In the genomic region with DNA sequence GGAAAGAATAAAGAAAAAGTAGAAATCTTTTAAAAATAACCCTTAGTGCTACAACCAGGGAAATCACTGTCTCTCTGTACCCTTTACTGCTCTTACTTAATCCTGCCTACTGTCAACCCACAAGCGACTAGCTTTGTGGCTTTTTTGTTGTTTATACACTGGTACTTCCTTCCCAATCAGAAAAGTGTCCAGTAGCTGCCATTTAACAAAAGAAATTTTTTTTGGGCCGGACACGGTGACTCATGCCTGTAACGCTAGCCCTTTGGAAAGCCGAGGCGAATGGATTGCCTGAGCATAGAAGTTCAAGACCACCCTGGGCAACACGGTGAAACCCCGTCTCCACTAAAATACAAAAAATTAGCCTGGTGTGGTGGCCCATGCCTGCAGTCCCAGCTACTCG, we compare ENCODE assay signal across 28 cellular contexts. TPM values are rescaled to one million over a fixed set of nuclear protein-coding genes. Genes with fewer than 3 reads are reported as not detected.
DNase-seq lines count a peak whose midpoint lies in the region; ATAC-seq, FAIRE-seq and TF ChIP-seq lines count a peak whose summit lies in the region.
"Had no signal": no experiment of that assay in that cellular context is flagged by ENCODE, and none has a peak within 500 bp of the region (broad histone marks: within the 10 kb centered on the region; RNA-seq: fewer than 3 reads in every experiment).

No MANE protein-coding gene starts in this region.

- no peaks in the 10 kb centered on the region for H3K27me3 ChIP-seq in endothelial cell of umbilical vein (ENCODE audit: control insufficient read depth in 2 of 2, insufficient read depth in 2 of 2, low read length in 2 of 2)
- H3K27me3 ChIP-seq: BLaER1 had no signal

- BruUV-seq in endothelial cell of umbilical vein (replicated peaks; lab: Mats Ljungman, UMichigan): no TSS peak

- CTCF ChIA-PET in endothelial cell of umbilical vein (lab: Charles Lee): interaction anchor here (0.9 to 1.5 kb wide), 5 partner anchors 14 to 138 kb away, joined by 3 to 6 read pairs (median 3); partner anchors contain the start of genes CSK, FAM219B and RPP25

- peaks cover 6 to 16% of the 10 kb centered on the region in 2 experiments for H3K36me3 ChIP-seq in endothelial cell of umbilical vein (ENCODE audit: control insufficient read depth in 2 of 2, extremely low read depth in 1 of 2, insufficient read depth in 2 of 2, low read length in 2 of 2)

- peak; percentile 79 for FAIRE-seq in endothelial cell of umbilical vein (lab: Jason Lieb, UNC)
- FAIRE-seq: GM12878 had no signal

- peaks cover 47% of the 10 kb centered on the region for H3K36me3 Mint-ChIP-seq in activated T-helper 1 cell treated with anti-CD3 and anti-CD28 coated beads, Interleukin-12 subunit alpha, Interleukin-12 subunit beta, Interleukin-2, Interleukin-4 antibody, amounts not matched to agents 30 ng/mL and 10 ng/mL and 1 ng/mL, durations not matched to agents 14 hours and 24 hours and 36 hours (ENCODE audit: low read depth)

- ATAC-seq in HG03432 (IDR thresholded peaks at IDR 0.05; ENCODE audit: unreplicated experiment): no peak
- no peak for ATAC-seq in GM18907 (IDR thresholded peaks at IDR 0.05; ENCODE audit: unreplicated experiment)
- ATAC-seq in HG02852 (IDR thresholded peaks at IDR 0.05; ENCODE audit: unreplicated experiment): no peak
- ATAC-seq: GM12878, GM23338, HCT116 had no signal

- no peaks in the 10 kb centered on the region for H3K27me3 Mint-ChIP-seq in activated T-helper 1 cell treated with anti-CD3 and anti-CD28 coated beads, Interleukin-12 subunit alpha, Interleukin-12 subunit beta, Interleukin-2, Interleukin-4 antibody, amounts not matched to agents 30 ng/mL and 10 ng/mL and 1 ng/mL, durations not matched to agents 14 hours and 24 hours and 36 hours (ENCODE audit: insufficient read depth)
- H3K27me3 Mint-ChIP-seq: CD4-positive, alpha-beta memory T cell had no signal

- H3K4me2 ChIP-seq in endothelial cell of umbilical vein (ENCODE audit: insufficient read depth, low read length): no peak overlapping the region
- H3K4me2 ChIP-seq: BLaER1, GM23338, PC-9 had no signal

- H3K4me1 Mint-ChIP-seq in activated T-helper 1 cell treated with anti-CD3 and anti-CD28 coated beads, Interleukin-12 subunit alpha, Interleukin-12 subunit beta, Interleukin-2, Interleukin-4 antibody, amounts not matched to agents 30 ng/mL and 10 ng/mL and 1 ng/mL, durations not matched to agents 14 hours and 24 hours and 36 hours (ENCODE audit: low read depth): peaks cover 9% of the 10 kb centered on the region
- H3K4me1 Mint-ChIP-seq: GM23338 had no signal

- no peaks in the 10 kb centered on the region for H3K9me1 ChIP-seq in endothelial cell of umbilical vein (replicated peaks; ENCODE audit: control insufficient read depth, extremely low read depth, insufficient read depth, low read length)

- intact Hi-C loops in activated T-helper 1 cell treated with anti-CD3 and anti-CD28 coated beads, Interleukin-12 subunit alpha, Interleukin-12 subunit beta, Interleukin-2, Interleukin-4 antibody, amounts not matched to agents 30 ng/mL and 10 ng/mL and 1 ng/mL, durations not matched to agents 14 hours and 24 hours and 36 hours (cut with micrococcal nuclease): no loop called here
- intact Hi-C loops in endothelial cell of umbilical vein (cut with micrococcal nuclease): no loop called here

- H2AFZ ChIP-seq in endothelial cell of umbilical vein (ENCODE audit: low read depth, low read length): no peak overlapping the region
- H2AFZ ChIP-seq: GM23338, PC-9 had no signal

- H3K9me3 Mint-ChIP-seq in activated T-helper 1 cell treated with anti-CD3 and anti-CD28 coated beads, Interleukin-12 subunit alpha, Interleukin-12 subunit beta, Interleukin-2, Interleukin-4 antibody, amounts not matched to agents 30 ng/mL and 10 ng/mL and 1 ng/mL, durations not matched to agents 14 hours and 24 hours and 36 hours: no peaks in the 10 kb centered on the region
- H3K9me3 Mint-ChIP-seq: CD4-positive, alpha-beta memory T cell; GM23338 had no signal

- H3K9me3 ChIP-seq in endothelial cell of umbilical vein (replicated peaks; ENCODE audit: control insufficient read depth, insufficient read depth, low read length): no peaks in the 10 kb centered on the region
- H3K9me3 ChIP-seq: BLaER1, Caco-2 had no signal

- DNase-seq in M059J (ENCODE audit: low read depth) (peak; percentile 76), endothelial cell of umbilical vein (ENCODE audit: low read depth, low spot score) (peak; percentile 43), stromal cell of bone marrow (ENCODE audit: low read depth) (peak; percentile 6), GM20000 (ENCODE audit: low spot score) (no peak)
- DNase-seq in activated T-helper 1 cell treated with anti-CD3 and anti-CD28 coated beads, Interleukin-12 subunit alpha, Interleukin-12 subunit beta, Interleukin-2, Interleukin-4 antibody, amounts not matched to agents 30 ng/mL and 10 ng/mL and 1 ng/mL, durations not matched to agents 14 hours and 24 hours and 36 hours (ENCODE audit: low spot score): no peak
- DNase-seq: ACHN; Caco-2; CD4-positive, alpha-beta memory T cell; DMS 273 treated with DMSO at 0.1 percent for 48 hours; DMS79 treated with DMSO at 0.1 percent for 48 hours; Karpas-422; NCI-H1092; NCI-H1436 treated with DMSO at 0.1 percent for 48 hours; NCI-H1930; NCI-H226; NCI-H510A treated with DMSO at 0.1 percent for 48 hours; NCI-H748 treated with DMSO at 0.1 percent for 48 hours; PC-9; SIG-M5 had no signal

- dilution Hi-C loops in endothelial cell of umbilical vein (cut with MboI; ENCODE audit: extremely low pct_ligation_motif_present, low sequenced_read_pairs): no loop called here

- POLR2A ChIA-PET in endothelial cell of umbilical vein (lab: Charles Lee): interaction anchor here (0.6 kb wide), 1 partner anchor 167 kb away, joined by 4 read pairs; no protein-coding TSS in a partner anchor

- no peak overlapping the region for H3K27ac ChIP-seq in endothelial cell of umbilical vein (ENCODE audit: insufficient read depth, low read depth, low read length)
- H3K27ac ChIP-seq: BLaER1, PC-9, RWPE1 had no signal

- no peaks in the 10 kb centered on the region for H4K20me1 ChIP-seq in endothelial cell of umbilical vein (replicated peaks; ENCODE audit: control insufficient read depth, extremely low read depth, insufficient read depth, low read length)

- H3K4me3 Mint-ChIP-seq in activated T-helper 1 cell treated with anti-CD3 and anti-CD28 coated beads, Interleukin-12 subunit alpha, Interleukin-12 subunit beta, Interleukin-2, Interleukin-4 antibody, amounts not matched to agents 30 ng/mL and 10 ng/mL and 1 ng/mL, durations not matched to agents 14 hours and 24 hours and 36 hours: no peak overlapping the region
- H3K4me3 Mint-ChIP-seq: CD4-positive, alpha-beta memory T cell; GM23338 had no signal

- peak overlapping the region; percentile 18 for H3K27ac Mint-ChIP-seq in activated T-helper 1 cell treated with anti-CD3 and anti-CD28 coated beads, Interleukin-12 subunit alpha, Interleukin-12 subunit beta, Interleukin-2, Interleukin-4 antibody, amounts not matched to agents 30 ng/mL and 10 ng/mL and 1 ng/mL, durations not matched to agents 14 hours and 24 hours and 36 hours
- H3K27ac Mint-ChIP-seq: GM23338 had no signal

- peaks cover 4% of the 10 kb centered on the region for H3K79me2 ChIP-seq in endothelial cell of umbilical vein (ENCODE audit: control insufficient read depth, insufficient read depth, low read length)

- no peak overlapping the region for H3K9ac ChIP-seq in endothelial cell of umbilical vein (replicated peaks; ENCODE audit: extremely low read depth, insufficient read depth, low read length)
- H3K9ac ChIP-seq: BLaER1 had no signal

- no peak overlapping the region for H3K4me3 ChIP-seq in endothelial cell of umbilical vein (replicated peaks in 1 of 3; ENCODE audit: insufficient read depth in 1 of 3, low read depth in 1 of 3, low read length in 3 of 3)
- H3K4me3 ChIP-seq: BLaER1, GM12878, GM23338, PC-9 had no signal

- no peak for TF ChIP-seq CTCF in endothelial cell of umbilical vein (IDR thresholded peaks at IDR 0.05; ENCODE audit: extremely low read depth in 1 of 2, insufficient read depth in 1 of 2, low read depth in 1 of 2, low read length in 2 of 2)
- no peak for TF ChIP-seq CTCF in GM20000 (IDR thresholded peaks at IDR 0.05; ENCODE audit: extremely low read depth, missing control alignments)

- no peak for TF ChIP-seq POLR2A in endothelial cell of umbilical vein (IDR thresholded peaks at IDR 0.05; ENCODE audit: low read depth, low read length)

- peaks cover 3% of the 10 kb centered on the region for H3K4me1 ChIP-seq in endothelial cell of umbilical vein (ENCODE audit: control insufficient read depth, extremely low read depth, insufficient read depth, low read length)
- H3K4me1 ChIP-seq: BLaER1, Caco-2 had no signal

RNA-seq across cellular contexts. Expression of gene FAM219B, which starts 13.8 kb away (rescaled TPM):
- 21.3 and 27.5 TPM in 2 replicates for total RNA-seq in M059J (2014; rRNA removed; shearing (Covaris generic))
- total RNA-seq in activated T-helper 1 cell treated with anti-CD3 and anti-CD28 coated beads, Interleukin-12 subunit alpha, Interleukin-12 subunit beta, Interleukin-2, Interleukin-4 antibody, amounts not matched to agents 30 ng/mL and 10 ng/mL and 1 ng/mL, durations not matched to agents 14 hours and 24 hours and 36 hours: 72.6 and 73.2 TPM in 2 replicates
- total RNA-seq in endothelial cell of umbilical vein: 57.0 and 73.0 TPM in 2 replicates
- 55.1 and 57.7 TPM in 2 replicates for polyA plus RNA-seq in endothelial cell of umbilical vein
- polyA plus RNA-seq in endothelial cell of umbilical vein (2011; cell fraction: cytosol; rRNA removed): 35.9 and 53.0 TPM in 2 replicates
- polyA plus RNA-seq in endothelial cell of umbilical vein (2011; cell fraction: nucleus; rRNA removed): 219 and 225 TPM in 2 replicates
- 28.2 and 31.1 TPM in 2 replicates for polyA plus RNA-seq in endothelial cell of umbilical vein (2012)
- 45.1 and 46.9 TPM in 2 replicates for polyA minus RNA-seq in endothelial cell of umbilical vein
- 18.2 TPM for polyA minus RNA-seq in endothelial cell of umbilical vein (2011; cell fraction: cytosol; rRNA and poly(A)+ RNA removed)
- polyA minus RNA-seq in endothelial cell of umbilical vein (2011; cell fraction: nucleus; rRNA and poly(A)+ RNA removed): 26.2 and 37.4 TPM in 2 replicates

RNA-seq across cellular contexts. Expression of gene COX5A, which starts 17.4 kb away (rescaled TPM):
- 120 and 144 TPM in 2 replicates for total RNA-seq in M059J (2014; rRNA removed; shearing (Covaris generic))
- total RNA-seq in activated T-helper 1 cell treated with anti-CD3 and anti-CD28 coated beads, Interleukin-12 subunit alpha, Interleukin-12 subunit beta, Interleukin-2, Interleukin-4 antibody, amounts not matched to agents 30 ng/mL and 10 ng/mL and 1 ng/mL, durations not matched to agents 14 hours and 24 hours and 36 hours: 273 and 290 TPM in 2 replicates
- 220 and 232 TPM in 2 replicates for total RNA-seq in endothelial cell of umbilical vein
- polyA plus RNA-seq in endothelial cell of umbilical vein: 102 and 134 TPM in 2 replicates
- polyA plus RNA-seq in endothelial cell of umbilical vein (2011; cell fraction: cytosol; rRNA removed): 233 TPM in 2 replicates
- polyA plus RNA-seq in endothelial cell of umbilical vein (2011; cell fraction: nucleus; rRNA removed): 90.1 and 97.6 TPM in 2 replicates
- polyA plus RNA-seq in endothelial cell of umbilical vein (2012): 289 and 323 TPM in 2 replicates
- 31.6 and 42.9 TPM in 2 replicates for polyA minus RNA-seq in endothelial cell of umbilical vein
- 293 TPM for polyA minus RNA-seq in endothelial cell of umbilical vein (2011; cell fraction: cytosol; rRNA and poly(A)+ RNA removed)
- 10.9 and 20.1 TPM in 2 replicates for polyA minus RNA-seq in endothelial cell of umbilical vein (2011; cell fraction: nucleus; rRNA and poly(A)+ RNA removed)

RNA-seq across cellular contexts. Expression of gene MPI, which starts 30.6 kb away (rescaled TPM):
- 65.4 and 68.3 TPM in 2 replicates for total RNA-seq in M059J (2014; rRNA removed; shearing (Covaris generic))
- 57.7 and 62.8 TPM in 2 replicates for total RNA-seq in activated T-helper 1 cell treated with anti-CD3 and anti-CD28 coated beads, Interleukin-12 subunit alpha, Interleukin-12 subunit beta, Interleukin-2, Interleukin-4 antibody, amounts not matched to agents 30 ng/mL and 10 ng/mL and 1 ng/mL, durations not matched to agents 14 hours and 24 hours and 36 hours
- total RNA-seq in endothelial cell of umbilical vein: 27.7 and 36.3 TPM in 2 replicates
- polyA plus RNA-seq in endothelial cell of umbilical vein: 62.6 and 69.3 TPM in 2 replicates
- polyA plus RNA-seq in endothelial cell of umbilical vein (2011; cell fraction: cytosol; rRNA removed): 58.5 and 62.7 TPM in 2 replicates
- polyA plus RNA-seq in endothelial cell of umbilical vein (2011; cell fraction: nucleus; rRNA removed): 53.3 and 58.5 TPM in 2 replicates
- 26.3 and 37.7 TPM in 2 replicates for polyA plus RNA-seq in endothelial cell of umbilical vein (2012)
- 66.3 and 85.1 TPM in 2 replicates for polyA minus RNA-seq in endothelial cell of umbilical vein
- 33.4 TPM for polyA minus RNA-seq in endothelial cell of umbilical vein (2011; cell fraction: cytosol; rRNA and poly(A)+ RNA removed)
- 17.0 and 28.6 TPM in 2 replicates for polyA minus RNA-seq in endothelial cell of umbilical vein (2011; cell fraction: nucleus; rRNA and poly(A)+ RNA removed)

RNA-seq across cellular contexts. Expression of gene RPP25, which starts 36.1 kb away (rescaled TPM):
- total RNA-seq in M059J (2014; rRNA removed; shearing (Covaris generic)): 0.07 and 0.10 TPM in 2 replicates
- 13.3 and 15.3 TPM in 2 replicates for total RNA-seq in activated T-helper 1 cell treated with anti-CD3 and anti-CD28 coated beads, Interleukin-12 subunit alpha, Interleukin-12 subunit beta, Interleukin-2, Interleukin-4 antibody, amounts not matched to agents 30 ng/mL and 10 ng/mL and 1 ng/mL, durations not matched to agents 14 hours and 24 hours and 36 hours
- total RNA-seq in endothelial cell of umbilical vein: 13.7 and 13.8 TPM in 2 replicates
- 10.1 and 13.1 TPM in 2 replicates for polyA plus RNA-seq in endothelial cell of umbilical vein
- 7.0 and 7.8 TPM in 2 replicates for polyA plus RNA-seq in endothelial cell of umbilical vein (2011; cell fraction: cytosol; rRNA removed)
- polyA plus RNA-seq in endothelial cell of umbilical vein (2011; cell fraction: nucleus; rRNA removed): 3.2 and 3.3 TPM in 2 replicates
- 10.1 and 12.0 TPM in 2 replicates for polyA plus RNA-seq in endothelial cell of umbilical vein (2012)
- 4.2 and 5.3 TPM in 2 replicates for polyA minus RNA-seq in endothelial cell of umbilical vein
- polyA minus RNA-seq in endothelial cell of umbilical vein (2011; cell fraction: cytosol; rRNA and poly(A)+ RNA removed): 30.5 TPM
- 2.4 and 2.7 TPM in 2 replicates for polyA minus RNA-seq in endothelial cell of umbilical vein (2011; cell fraction: nucleus; rRNA and poly(A)+ RNA removed)
- total RNA-seq: MCF 10A had no signal

RNA-seq across cellular contexts. Expression of gene SCAMP2, which starts 47.3 kb away (rescaled TPM):
- total RNA-seq in M059J (2014; rRNA removed; shearing (Covaris generic)): 41.5 and 60.0 TPM in 2 replicates
- total RNA-seq in activated T-helper 1 cell treated with anti-CD3 and anti-CD28 coated beads, Interleukin-12 subunit alpha, Interleukin-12 subunit beta, Interleukin-2, Interleukin-4 antibody, amounts not matched to agents 30 ng/mL and 10 ng/mL and 1 ng/mL, durations not matched to agents 14 hours and 24 hours and 36 hours: 93.7 and 103 TPM in 2 replicates
- total RNA-seq in endothelial cell of umbilical vein: 61.1 and 67.3 TPM in 2 replicates
- 250 and 256 TPM in 2 replicates for polyA plus RNA-seq in endothelial cell of umbilical vein
- 96.9 and 121 TPM in 2 replicates for polyA plus RNA-seq in endothelial cell of umbilical vein (2011; cell fraction: cytosol; rRNA removed)
- polyA plus RNA-seq in endothelial cell of umbilical vein (2011; cell fraction: nucleus; rRNA removed): 58.8 and 69.7 TPM in 2 replicates
- polyA plus RNA-seq in endothelial cell of umbilical vein (2012): 54.9 and 58.8 TPM in 2 replicates
- 202 and 208 TPM in 2 replicates for polyA minus RNA-seq in endothelial cell of umbilical vein
- polyA minus RNA-seq in endothelial cell of umbilical vein (2011; cell fraction: cytosol; rRNA and poly(A)+ RNA removed): 40.0 TPM
- polyA minus RNA-seq in endothelial cell of umbilical vein (2011; cell fraction: nucleus; rRNA and poly(A)+ RNA removed): 27.5 and 31.8 TPM in 2 replicates

Comparison
In these comparisons a context has a peak if more than half of its experiments do, and no peak if none do; other contexts are left out.
1. DNase-seq: peak in M059J (single experiment), endothelial cell of umbilical vein (single experiment) and stromal cell of bone marrow (single experiment); none in activated T-helper 1 cell treated with anti-CD3 and anti-CD28 coated beads, Interleukin-12 subunit alpha, Interleukin-12 subunit beta, Interleukin-2, Interleukin-4 antibody, amounts not matched to agents 30 ng/mL and 10 ng/mL and 1 ng/mL, durations not matched to agents 14 hours and 24 hours and 36 hours (single experiment) and GM20000 (single experiment).